ENCODE assay signal across 26 cellular contexts in genomic region chr11:57421805-57422204, GRCh38. TPM values are rescaled to one million over a fixed set of nuclear protein-coding genes. Genes with fewer than 3 reads are reported as not detected.
"Had no signal": no experiment of that assay in that cellular context is flagged by ENCODE, and none has a peak within 500 bp of the region (broad histone marks: within the 10 kb centered on the region; RNA-seq: fewer than 3 reads in every experiment).

No MANE protein-coding gene starts in this region.

- ATAC-seq: T-cell had no signal

- DNase-seq: activated CD4-positive, alpha-beta T cell treated with anti-CD3 and anti-CD28 coated beads, Interleukin-2, amount 50 U/mL, for 48 hours; activated CD4-positive, CD25-positive, alpha-beta regulatory T cell treated with anti-CD3 and anti-CD28 coated beads, Interleukin-2, amount 50 U/mL, for 72 hours; activated naive CD4-positive, alpha-beta T cell treated with anti-CD3 and anti-CD28 coated beads, Interleukin-2, amount 50 U/mL, for 16 hours; amygdala; central memory CD4-positive, alpha-beta T cell; cortex of kidney; effector CD4-positive, alpha-beta T cell; esophagus squamous epithelium; hypothalamus; left ventricle myocardium inferior; mesendoderm; nucleus accumbens; posterior cingulate gyrus; SK-N-SH; stimulated activated CD4-positive, alpha-beta T cell treated with anti-CD3 and anti-CD28 coated beads, Interleukin-4, amount 100 ng/mL, for 24 hours; stimulated activated naive CD4-positive, alpha-beta T cell treated with Interleukin-2 at 50 U/mL for 16 hours; T-cell; T1000; upper lobe of left lung had no signal

- H3K4me3 Mint-ChIP-seq: brain, nephron, T-cell had no signal

- H3K27me3 Mint-ChIP-seq: T-cell had no signal

- H3K9me3 Mint-ChIP-seq: brain, nephron, T-cell had no signal

- H3K27ac Mint-ChIP-seq: brain, nephron had no signal

RNA-seq across cellular contexts. Expression of gene PRG2, which starts 31.4 kb away (rescaled TPM):
- total RNA-seq: esophagus squamous epithelium, fibroblast of villous mesenchyme, left ventricle myocardium inferior, right atrium auricular region, temporal lobe had no signal
- polyA plus RNA-seq: SK-N-SH had no signal

RNA-seq across cellular contexts. Expression of gene RTN4RL2, which starts 38.5 kb away (rescaled TPM):
- total RNA-seq: fibroblast of villous mesenchyme had no signal

RNA-seq across cellular contexts. Expression of gene PRG3, which starts 40.9 kb away (rescaled TPM):
- total RNA-seq: endothelial cell of umbilical vein, esophagus squamous epithelium, fibroblast of villous mesenchyme, kidney epithelial cell, left ventricle myocardium inferior, right atrium auricular region, T-cell, temporal lobe, upper lobe of left lung had no signal
- polyA plus RNA-seq: endothelial cell of umbilical vein, SK-N-SH had no signal
